ENCODE assay signal across 8 cellular contexts in genomic region chr4:84582302-84582987, GRCh38. TPM values are rescaled to one million over a fixed set of nuclear protein-coding genes. Genes with fewer than 3 reads are reported as not detected.
A peak's percentile ranks its signal among the peaks of the same experiment; 100 is the strongest.
DNase-seq lines count a peak whose midpoint lies in the region.

No MANE protein-coding gene starts in this region.

- intact Hi-C loops in activated naive CD4-positive, alpha-beta T cell treated with anti-CD3 and anti-CD28 coated beads for 36 hours (cut with micrococcal nuclease), result loop anchor here (1.0 to 10.0 kb wide), 8 partner anchors 14 to 1678 kb away; partner anchors contain the start of genes ABRAXAS1, HELQ, NKX6-1 and PLAC8

- H3K36me3 ChIP-seq in MG63 (no peaks in the 10 kb centered on the region), SK-N-MC (ENCODE audit: insufficient read depth, low read length) (no peaks in the 10 kb centered on the region)

- CTCF ChIA-PET in activated naive CD4-positive, alpha-beta T cell treated with anti-CD3 and anti-CD28 coated beads for 36 hours (lab: Charles Lee), result interaction anchor here (0.5 kb wide), 1 partner anchor 89 kb away, joined by 3 read pairs; no protein-coding TSS in a partner anchor

- H3K4me3 ChIP-seq in MG63 (peak overlapping the region; percentile 50), SK-N-MC (peak overlapping the region; percentile 90)

- H3K9me3 Mint-ChIP-seq in activated naive CD4-positive, alpha-beta T cell treated with anti-CD3 and anti-CD28 coated beads for 36 hours, result no peaks in the 10 kb centered on the region

- H3K9ac ChIP-seq in SK-N-MC (ENCODE audit: insufficient read length), result no peak overlapping the region

- peaks cover 5% of the 10 kb centered on the region for H3K27me3 ChIP-seq in MG63

- no peaks in the 10 kb centered on the region for H3K9me3 ChIP-seq in MG63
- H3K9me3 ChIP-seq in SK-N-MC (ENCODE audit: low read depth, low read length), result no peaks in the 10 kb centered on the region

- H3K36me3 Mint-ChIP-seq in activated naive CD4-positive, alpha-beta T cell treated with anti-CD3 and anti-CD28 coated beads for 36 hours (ENCODE audit: low read depth), result no peaks in the 10 kb centered on the region

- no peak overlapping the region for H3K27ac Mint-ChIP-seq in activated naive CD4-positive, alpha-beta T cell treated with anti-CD3 and anti-CD28 coated beads for 36 hours

- no peak overlapping the region for H3K27ac ChIP-seq in SK-N-MC
- peak overlapping the region; percentile 36 for H3K27ac ChIP-seq in substantia nigra (ENCODE audit: low read depth, low read length, poor library complexity, severe bottlenecking)

- peak overlapping the region; percentile 69 for H3K4me3 Mint-ChIP-seq in activated naive CD4-positive, alpha-beta T cell treated with anti-CD3 and anti-CD28 coated beads for 36 hours

- peaks cover 12% of the 10 kb centered on the region for H3K4me1 Mint-ChIP-seq in activated naive CD4-positive, alpha-beta T cell treated with anti-CD3 and anti-CD28 coated beads for 36 hours (ENCODE audit: low read depth)

- H3K27me3 Mint-ChIP-seq in activated naive CD4-positive, alpha-beta T cell treated with anti-CD3 and anti-CD28 coated beads for 36 hours (ENCODE audit: low read depth), result peaks cover 34% of the 10 kb centered on the region

- DNase-seq in DMS153 (lab: John Stamatoyannopoulos, UW), result peak; percentile 85
- peak; percentile 16 for DNase-seq in GOT3 (lab: John Stamatoyannopoulos, UW)
- peak; percentile 49 for DNase-seq in MG63
- DNase-seq in SK-N-MC (ENCODE audit: low read depth, low spot score), result no peak
- DNase-seq in activated naive CD4-positive, alpha-beta T cell treated with anti-CD3 and anti-CD28 coated beads for 36 hours, result peak; percentile 95
- DNase-seq in globus pallidus (ENCODE audit: low spot score), result peak; percentile 76
- peak; percentile 30 to 94 (median 80) for DNase-seq in nucleus accumbens (lab: John Stamatoyannopoulos, UW)
- DNase-seq in substantia nigra (lab: John Stamatoyannopoulos, UW), result peak; percentile 28 to 97 (median 77)

RNA-seq across cellular contexts. Expression of gene CDS1, which starts 0.5 kb away (rescaled TPM):
- not detected in 2 replicates for total RNA-seq in MG63 (2014; rRNA removed; shearing (Covaris generic); ENCODE audit: low replicate concordance)
- under 1 TPM; 0.17 to 0.36 TPM for total RNA-seq in activated naive CD4-positive, alpha-beta T cell treated with anti-CD3 and anti-CD28 coated beads for 36 hours
